Comparison of ENCODE assay signal across 9 cellular contexts in the genomic region with DNA sequence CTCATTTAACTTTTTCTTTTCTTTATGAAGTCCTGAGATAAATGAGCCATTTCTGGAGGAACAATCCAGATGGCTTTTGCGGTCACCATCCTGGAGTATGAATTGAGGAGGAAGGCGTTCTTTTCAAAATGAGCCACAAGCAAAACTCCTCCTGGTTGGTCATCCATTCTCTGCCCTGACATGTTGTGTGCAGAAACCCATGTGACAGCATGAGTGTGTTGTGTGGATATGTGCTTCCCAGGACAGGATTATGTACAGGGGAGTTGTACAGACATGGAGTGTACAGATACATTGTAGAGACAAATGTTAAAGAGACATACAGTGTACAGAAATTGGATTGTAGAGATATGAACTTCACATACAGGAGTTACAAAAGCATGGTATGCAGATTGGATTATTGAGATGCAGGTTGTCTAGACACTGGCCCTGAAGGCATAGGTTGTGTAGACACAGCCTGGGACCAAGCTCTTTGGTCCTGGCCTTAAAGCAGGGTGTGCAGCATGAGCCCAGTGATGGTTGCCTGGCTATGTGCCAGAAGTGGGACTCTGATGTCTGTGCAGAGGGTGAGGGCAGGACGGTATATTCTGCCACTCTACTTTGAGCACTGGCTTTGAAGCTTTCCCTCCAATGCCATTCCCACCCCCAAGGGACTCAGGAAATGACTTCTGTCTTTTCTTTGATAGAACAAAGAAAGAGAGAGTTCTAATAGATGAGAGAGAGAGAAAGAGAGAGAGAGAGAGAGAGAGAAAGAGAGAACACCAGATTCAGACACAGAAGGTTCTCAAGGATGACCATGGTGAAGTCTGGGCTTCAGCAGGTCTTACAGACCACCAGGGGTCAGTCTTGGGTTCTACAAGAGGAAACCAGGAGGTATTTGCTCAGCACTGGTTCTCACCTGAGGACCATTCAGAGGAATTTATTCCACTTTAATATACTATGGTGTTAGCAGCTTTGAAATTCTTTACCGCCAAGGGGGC.
DNase-seq lines count a peak whose midpoint lies in the region; ATAC-seq, FAIRE-seq and TF ChIP-seq lines count a peak whose summit lies in the region.
"Had no signal": no experiment of that assay in that cellular context is flagged by ENCODE, and none has a peak within 500 bp of the region (broad histone marks: within the 10 kb centered on the region; RNA-seq: fewer than 3 reads in every experiment).

No MANE protein-coding gene starts in this region.

- peak; percentile 38 for DNase-seq in stimulated activated CD4-positive, alpha-beta T cell treated with anti-CD3 and anti-CD28 coated beads, Interleukin-15, amount 100 ng/mL, for 24 hours
- DNase-seq in stimulated activated CD4-positive, alpha-beta T cell treated with anti-CD3 and anti-CD28 coated beads, Interleukin-1b, Interleukin-23, amount 100 ng/mL, for 48 hours = no peak
- DNase-seq in HTR-8/SVneo (ENCODE audit: insufficient read length, low spot score) (peak; percentile 48), OCI-LY7 (ENCODE audit: low spot score) (peak; percentile 76), bronchial epithelial cell (ENCODE audit: low read depth) (peak; percentile 88), kidney (no peak), ureter (ENCODE audit: low spot score) (no peak)
- DNase-seq in stimulated activated naive CD8-positive, alpha-beta T cell treated with anti-CD3 and anti-CD28 coated beads, Interleukin-15, Interleukin-2, amounts not matched to agents 100 U/mL and 50 U/mL, for 24 hours = peak; percentile 13

- H3K79me2 ChIP-seq in OCI-LY7 (ENCODE audit: insufficient read depth, low read depth, low read length) = no peaks in the 10 kb centered on the region

- POLR2A ChIA-PET in OCI-LY7 (lab: Charles Lee) = interaction anchor here (0.7 to 0.8 kb wide), 2 partner anchors 29 to 111 kb away, joined by 3 read pairs; no protein-coding TSS in a partner anchor

- no peak overlapping the region for H2AFZ ChIP-seq in OCI-LY7 (ENCODE audit: low read length)

- no peaks in the 10 kb centered on the region for H3K9me2 ChIP-seq in OCI-LY7 (ENCODE audit: insufficient read depth, low read length)

- no peaks in the 10 kb centered on the region for H3K27me3 ChIP-seq in bronchial epithelial cell (ENCODE audit: control insufficient read depth, insufficient read depth, low read length)

- intact Hi-C loops in OCI-LY7 (cut with micrococcal nuclease; ENCODE audit: unreplicated experiment) = loop anchor here (2.0 to 5.0 kb wide), 2 partner anchors 121 to 230 kb away; no protein-coding TSS in a partner anchor
- intact Hi-C loops in kidney (cut with DNase I) = no loop called here

- H3K4me3 ChIP-seq in OCI-LY7 (ENCODE audit: low read depth, low read length, poor library complexity, severe bottlenecking) (no peak overlapping the region), bronchial epithelial cell (ENCODE audit: low read depth, low read length) (no peak overlapping the region), kidney (ENCODE audit: low read length in 2 of 2) (no peak overlapping the region)

- no peak overlapping the region for H3K9ac ChIP-seq in kidney (ENCODE audit: low read length in 2 of 2)

- no peaks in the 10 kb centered on the region for H4K20me1 ChIP-seq in OCI-LY7 (ENCODE audit: insufficient read depth, low read length)

- CTCF ChIA-PET in OCI-LY7 (lab: Charles Lee; ENCODE audit: unreplicated experiment) = no interaction called here

- no peaks in the 10 kb centered on the region for H3K9me3 ChIP-seq in OCI-LY7 (ENCODE audit: low read length)
- H3K9me3 ChIP-seq in kidney (ENCODE audit: control insufficient read depth in 1 of 2, low read length in 2 of 2) = no peaks in the 10 kb centered on the region

- FAIRE-seq in HTR-8/SVneo (lab: Jason Lieb, UNC) = no peak
- FAIRE-seq in bronchial epithelial cell (lab: Jason Lieb, UNC) = peak; percentile 58
- no peak for FAIRE-seq in kidney (lab: Jason Lieb, UNC)

- H3K36me3 ChIP-seq in OCI-LY7 (ENCODE audit: insufficient read depth, low read length) = no peaks in the 10 kb centered on the region
- no peaks in the 10 kb centered on the region for H3K36me3 ChIP-seq in bronchial epithelial cell (ENCODE audit: control insufficient read depth, insufficient read depth, low read length)
- no peaks in the 10 kb centered on the region for H3K36me3 ChIP-seq in kidney (ENCODE audit: control insufficient read depth in 1 of 2, insufficient read depth in 2 of 2, low read length in 2 of 2)

- H3K27ac ChIP-seq in OCI-LY7 (ENCODE audit: low read depth, low read length, poor library complexity, severe bottlenecking) (no peak overlapping the region), kidney (ENCODE audit: low read depth in 2 of 2, low read length in 2 of 2) (no peak overlapping the region)
- H3K27ac ChIP-seq: epithelial cell of prostate had no signal

- TF ChIP-seq CTCF in OCI-LY7 (conservative IDR thresholded peaks at IDR 0.05; ENCODE audit: low read length) = peak; percentile 83
- peak; percentile 66 for TF ChIP-seq CTCF in bronchial epithelial cell (IDR thresholded peaks at IDR 0.05; ENCODE audit: insufficient read depth, low read length, severe bottlenecking)
- peak; percentile 82 for TF ChIP-seq CTCF in kidney (IDR thresholded peaks at IDR 0.05; ENCODE audit: borderline replicate concordance, extremely low read depth, insufficient read depth)

- no peak overlapping the region for H3K4me2 ChIP-seq in OCI-LY7 (ENCODE audit: low read length)

- H3K4me1 ChIP-seq in OCI-LY7 (ENCODE audit: insufficient read depth, low read length, poor library complexity, severe bottlenecking) (no peaks in the 10 kb centered on the region), kidney (ENCODE audit: control insufficient read depth in 1 of 2, insufficient read depth in 1 of 2, low read depth in 1 of 2, low read length in 2 of 2) (peaks cover 0 to 5% of the 10 kb centered on the region in 2 donors)

- peak; percentile 72 for ATAC-seq in stimulated activated naive CD8-positive, alpha-beta T cell treated with anti-CD3 and anti-CD28 coated beads, Interleukin-15, Interleukin-2, amounts not matched to agents 100 U/mL and 50 U/mL, for 24 hours

- no TSS peak for BruUV-seq in OCI-LY7 (replicated peaks; lab: Mats Ljungman, UMichigan)

Comparison
In these comparisons a context has a peak if more than half of its experiments do, and no peak if none do; other contexts are left out.
1. DNase-seq: peak in stimulated activated CD4-positive, alpha-beta T cell treated with anti-CD3 and anti-CD28 coated beads, Interleukin-15, amount 100 ng/mL, for 24 hours (single experiment), HTR-8/SVneo (single experiment), OCI-LY7 (single experiment), bronchial epithelial cell (single experiment) and stimulated activated naive CD8-positive, alpha-beta T cell treated with anti-CD3 and anti-CD28 coated beads, Interleukin-15, Interleukin-2, amounts not matched to agents 100 U/mL and 50 U/mL, for 24 hours (single experiment); none in stimulated activated CD4-positive, alpha-beta T cell treated with anti-CD3 and anti-CD28 coated beads, Interleukin-1b, Interleukin-23, amount 100 ng/mL, for 48 hours (single experiment), kidney (single experiment) and ureter (single experiment).
2. Peak in every context shown above with its lines, with median percentiles within 50 percentile points of each other: CTCF ChIP-seq.